In the genomic region with DNA sequence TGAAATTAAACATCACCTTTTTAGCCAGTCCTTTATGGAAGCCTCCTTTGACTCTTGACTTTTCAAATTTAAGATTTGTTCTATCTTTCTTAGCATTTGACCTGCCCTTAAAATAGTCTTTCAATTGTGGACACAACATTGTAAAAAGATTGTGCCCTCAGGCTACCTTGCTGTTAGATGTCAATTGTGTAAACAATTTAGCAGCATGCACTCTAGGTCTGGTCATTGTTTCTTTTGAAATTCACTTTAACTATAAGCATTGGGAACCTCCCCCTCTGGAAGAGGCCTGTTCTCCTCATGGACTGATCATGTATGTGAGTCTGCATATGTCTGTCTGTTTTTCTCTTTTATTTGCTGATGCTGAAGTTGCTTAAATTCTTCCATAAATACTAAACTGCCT, we compare ENCODE assay signal across 20 cellular contexts. TPM values are rescaled to one million over a fixed set of nuclear protein-coding genes. Genes with fewer than 3 reads are reported as not detected.
"Had no signal": no experiment of that assay in that cellular context is flagged by ENCODE, and none has a peak within 500 bp of the region (broad histone marks: within the 10 kb centered on the region; RNA-seq: fewer than 3 reads in every experiment).

No MANE protein-coding gene starts in this region.

- H3K9me3 Mint-ChIP-seq: stimulated activated naive CD8-positive, alpha-beta T cell treated with anti-CD3 and anti-CD28 coated beads, Interleukin-15, amount 100 ng/mL, for 72 hours had no signal

- H3K36me3 Mint-ChIP-seq: naive thymus-derived CD8-positive, alpha-beta T cell had no signal

- H3K4me3 Mint-ChIP-seq: naive thymus-derived CD8-positive, alpha-beta T cell; nephron progenitor cell; stimulated activated naive CD8-positive, alpha-beta T cell treated with anti-CD3 and anti-CD28 coated beads, Interleukin-15, amount 100 ng/mL, for 72 hours had no signal

- DNase-seq: dorsolateral prefrontal cortex; effector CD4-positive, alpha-beta T cell; gastrocnemius medialis; head of caudate nucleus; left ventricle myocardium superior; lower lobe of right lung; naive thymus-derived CD8-positive, alpha-beta T cell; nephron progenitor cell; nucleus accumbens; stimulated activated CD4-positive, alpha-beta T cell treated with anti-CD3 and anti-CD28 coated beads, Interleukin-12 subunit alpha, Interleukin-12 subunit beta, amount 100 ng/mL, for 4 hours; stimulated activated CD4-positive, alpha-beta T cell treated with anti-CD3 and anti-CD28 coated beads, Interleukin-1b, Interleukin-23, amount 100 ng/mL, for 48 hours; stimulated activated CD4-positive, alpha-beta T cell treated with anti-CD3 and anti-CD28 coated beads, Interleukin-4, amount 100 ng/mL, for 1 hour; stimulated activated CD8-positive, alpha-beta memory T cell treated with anti-CD3 and anti-CD28 coated beads, Interleukin-4, amount 100 ng/mL, for 48 hours; stimulated activated naive CD4-positive, alpha-beta T cell; stimulated activated naive CD8-positive, alpha-beta T cell treated with anti-CD3 and anti-CD28 coated beads, Interleukin-15, amount 100 ng/mL, for 72 hours; transverse colon had no signal

- H3K27ac Mint-ChIP-seq: naive thymus-derived CD8-positive, alpha-beta T cell; nephron progenitor cell; stimulated activated naive CD8-positive, alpha-beta T cell treated with anti-CD3 and anti-CD28 coated beads, Interleukin-15, amount 100 ng/mL, for 72 hours had no signal

- H3K4me1 Mint-ChIP-seq: nephron progenitor cell; stimulated activated naive CD8-positive, alpha-beta T cell treated with anti-CD3 and anti-CD28 coated beads, Interleukin-15, amount 100 ng/mL, for 72 hours had no signal

- ATAC-seq: gastrocnemius medialis; left ventricle myocardium superior; lower lobe of right lung; naive thymus-derived CD8-positive, alpha-beta T cell; sciatic nerve; stimulated activated naive CD8-positive, alpha-beta T cell treated with anti-CD3 and anti-CD28 coated beads, Interleukin-15, amount 100 ng/mL, for 72 hours had no signal

RNA-seq across cellular contexts. Expression of gene PABPC3, which starts 31.5 kb away (rescaled TPM):
- total RNA-seq: gastrocnemius medialis, myocyte, right atrium auricular region, vagina had no signal
